In the genomic region with DNA sequence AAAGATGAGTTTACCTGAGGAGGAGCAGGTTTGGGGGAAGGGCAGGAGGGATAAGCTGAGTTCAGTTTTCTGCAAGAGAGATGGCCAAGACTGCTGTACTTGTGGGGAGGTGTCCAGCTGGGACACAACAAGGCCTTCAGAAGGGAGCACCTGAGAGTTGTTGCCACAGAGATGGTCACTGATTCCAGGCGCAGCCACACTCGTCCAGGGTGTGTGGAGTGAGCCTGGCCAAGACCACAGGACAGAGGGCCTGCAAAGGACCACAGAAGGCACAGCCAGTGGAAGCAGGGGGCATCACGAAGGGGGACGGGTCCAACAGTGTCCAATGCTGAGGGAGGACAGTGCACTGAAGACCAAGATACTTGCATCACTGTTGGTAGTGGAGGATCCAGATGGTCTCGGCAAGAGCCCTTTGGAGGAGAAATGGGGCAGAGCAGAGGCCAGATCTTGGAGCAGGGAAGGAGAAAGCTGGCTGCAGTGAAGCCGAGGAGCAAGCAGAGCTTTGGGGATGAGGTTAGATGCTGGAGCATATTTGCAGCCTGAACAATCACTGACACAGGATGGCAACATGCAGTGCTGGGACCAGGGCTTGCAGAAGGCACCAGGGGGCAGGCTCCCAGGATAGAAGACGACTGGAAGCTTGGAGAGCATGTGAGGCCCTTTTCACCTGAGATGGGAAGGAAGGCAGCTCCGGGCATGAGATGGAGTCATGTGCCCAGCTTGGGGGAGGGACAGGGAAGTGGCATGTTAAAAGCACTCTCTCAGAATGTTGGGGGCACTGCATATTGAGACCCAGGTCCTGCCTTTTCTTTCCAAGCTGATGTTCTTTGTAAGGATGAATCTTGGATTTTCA, we compare ENCODE assay signal across 11 cellular contexts.
A peak's percentile ranks its signal among the peaks of the same experiment; 100 is the strongest.
DNase-seq lines count a peak whose midpoint lies in the region; ATAC-seq and TF ChIP-seq lines count a peak whose summit lies in the region.
"Had no signal": no experiment of that assay in that cellular context is flagged by ENCODE, and none has a peak within 500 bp of the region (broad histone marks: within the 10 kb centered on the region; RNA-seq: fewer than 3 reads in every experiment).

No MANE protein-coding gene starts in this region.

- no peak overlapping the region for H4K5ac ChIP-seq in mesendoderm (ENCODE audit: low read length)

- H3K36me3 ChIP-seq in Caco-2 (ENCODE audit: control insufficient read depth, insufficient read depth, low read length) (no peaks in the 10 kb centered on the region), brain microvascular endothelial cell (replicated peaks) (no peaks in the 10 kb centered on the region), mesendoderm (ENCODE audit: control insufficient read depth, insufficient read depth, low read length) (no peaks in the 10 kb centered on the region)

- no peak overlapping the region for H3K9ac ChIP-seq in mesendoderm (ENCODE audit: low read length)

- H3K4me3 ChIP-seq in Caco-2 (ENCODE audit: low read depth, low read length) = no peak overlapping the region
- no peak overlapping the region for H3K4me3 ChIP-seq in brain microvascular endothelial cell (ENCODE audit: low read depth, low read length)
- H3K4me3 ChIP-seq in mesendoderm (ENCODE audit: low read length) = no peak overlapping the region

- in situ Hi-C loops in brain microvascular endothelial cell (cut with HindIII; ENCODE audit: low pct_ligation_motif_present, low sequenced_read_pairs) = no loop called here

- H3K4me2 ChIP-seq in mesendoderm (ENCODE audit: low read length) = no peak overlapping the region

- CTCF ChIA-PET in Caco-2 (lab: Charles Lee) = interaction anchor here (1.0 to 1.7 kb wide), 2 partner anchors 10 to 217 kb away, joined by 9 to 20 read pairs; no protein-coding TSS in a partner anchor

- H3K36me3 Mint-ChIP-seq in Caco-2 (ENCODE audit: insufficient read depth, unreplicated experiment) = no peaks in the 10 kb centered on the region
- H3K36me3 Mint-ChIP-seq: activated naive CD4-positive, alpha-beta T cell treated with anti-CD3 and anti-CD28 coated beads, Interleukin-2, amount 50 U/mL, for 72 hours had no signal

- H3K4me1 Mint-ChIP-seq in Caco-2 (ENCODE audit: low read depth, unreplicated experiment) = no peaks in the 10 kb centered on the region

- no peak overlapping the region for H3K23ac ChIP-seq in mesendoderm (ENCODE audit: low read length)

- BruUV-seq in Caco-2 (replicated peaks; lab: Mats Ljungman, UMichigan) = no TSS peak

- no peak overlapping the region for H3K4ac ChIP-seq in mesendoderm (ENCODE audit: low read depth, low read length)

- no peak overlapping the region for H3K27ac Mint-ChIP-seq in Caco-2 (ENCODE audit: unreplicated experiment)
- H3K27ac Mint-ChIP-seq: activated naive CD4-positive, alpha-beta T cell treated with anti-CD3 and anti-CD28 coated beads, Interleukin-2, amount 50 U/mL, for 72 hours had no signal

- H3K18ac ChIP-seq in mesendoderm (ENCODE audit: low read length) = no peak overlapping the region

- no peak overlapping the region for H2BK15ac ChIP-seq in mesendoderm (replicated peaks; ENCODE audit: low read depth)

- intact Hi-C loops in Caco-2 (cut with micrococcal nuclease; ENCODE audit: unreplicated experiment) = no loop called here

- POLR2A ChIA-PET in Caco-2 (lab: Charles Lee) = no interaction called here

- no peaks in the 10 kb centered on the region for H3K9me3 Mint-ChIP-seq in Caco-2 (ENCODE audit: unreplicated experiment)
- H3K9me3 Mint-ChIP-seq: activated naive CD4-positive, alpha-beta T cell treated with anti-CD3 and anti-CD28 coated beads, Interleukin-2, amount 50 U/mL, for 72 hours had no signal

- H3K9me3 ChIP-seq in Caco-2 = no peaks in the 10 kb centered on the region

- no peak overlapping the region for H3K27ac ChIP-seq in brain microvascular endothelial cell
- no peak overlapping the region for H3K27ac ChIP-seq in mesendoderm (ENCODE audit: low read depth, low read length)
- no peak overlapping the region for H3K27ac ChIP-seq in substantia nigra (ENCODE audit: low read depth, low read length, poor library complexity, severe bottlenecking)

- peak; percentile 30 to 65 for TF ChIP-seq CTCF in Caco-2 (IDR thresholded peaks at IDR 0.05; ENCODE audit: insufficient read depth in 1 of 2, low read depth in 1 of 2, low read length in 1 of 2, severe bottlenecking in 1 of 2, unreplicated experiment in 1 of 2)
- peak; percentile 58 for TF ChIP-seq CTCF in brain microvascular endothelial cell (IDR thresholded peaks at IDR 0.05; ENCODE audit: low read depth, low read length, missing control alignments)

- no peaks in the 10 kb centered on the region for H3K4me1 ChIP-seq in Caco-2
- H3K4me1 ChIP-seq in mesendoderm (ENCODE audit: control insufficient read depth, low read depth, low read length) = no peaks in the 10 kb centered on the region

- DNase-seq in Caco-2 (peak; percentile 47 to 53), HCEC 1CT (peak; percentile 17), brain microvascular endothelial cell (peak; percentile 40), mesendoderm (peak; percentile 72), substantia nigra (lab: John Stamatoyannopoulos, UW) (no peak)
- no peak for DNase-seq in stimulated activated CD4-positive, alpha-beta T cell treated with anti-CD3 and anti-CD28 coated beads, Interleukin-15, amount 100 ng/mL, for 24 hours
- DNase-seq: NCI-H1092 treated with DMSO at 0.1 percent for 48 hours; stimulated activated naive CD4-positive, alpha-beta T cell had no signal

- no CpG with 5 or more reads among the region's 8 CpGs for WGBS in mesendoderm (ENCODE audit: extremely low coverage, insufficient coverage, low lambda C conversion rate)

- no peak overlapping the region for H3K56ac ChIP-seq in mesendoderm (ENCODE audit: low read length)

- peaks cover under 1% of the 10 kb centered on the region for H3K27me3 Mint-ChIP-seq in Caco-2 (ENCODE audit: insufficient read depth, unreplicated experiment)

- H3K79me2 ChIP-seq in mesendoderm (ENCODE audit: control insufficient read depth, insufficient read depth, low read length) = no peaks in the 10 kb centered on the region

- ATAC-seq in GM18511 (IDR thresholded peaks at IDR 0.05; ENCODE audit: unreplicated experiment) (no peak), GM19324 (IDR thresholded peaks at IDR 0.05; ENCODE audit: low FRiP score, unreplicated experiment) (no peak)
- ATAC-seq: activated naive CD4-positive, alpha-beta T cell treated with anti-CD3 and anti-CD28 coated beads, Interleukin-2, amount 50 U/mL, for 72 hours had no signal

- no peak overlapping the region for H2BK5ac ChIP-seq in mesendoderm (ENCODE audit: low read length)

- no peak overlapping the region for H4K8ac ChIP-seq in mesendoderm (ENCODE audit: low read depth, low read length)

- H3K27me3 ChIP-seq in Caco-2 (replicated peaks; ENCODE audit: control insufficient read depth, insufficient read depth, low read length) (no peaks in the 10 kb centered on the region), brain microvascular endothelial cell (replicated peaks) (no peaks in the 10 kb centered on the region), mesendoderm (ENCODE audit: insufficient read depth, low read length, poor library complexity) (no peaks in the 10 kb centered on the region)

- H2BK120ac ChIP-seq in mesendoderm (ENCODE audit: low read depth, low read length) = no peak overlapping the region

- no peak overlapping the region for H3K4me3 Mint-ChIP-seq in Caco-2 (ENCODE audit: unreplicated experiment)

- no peaks in the 10 kb centered on the region for H3K79me1 ChIP-seq in mesendoderm (ENCODE audit: low read length)

- H2AK5ac ChIP-seq in mesendoderm (ENCODE audit: low read length) = no peak overlapping the region

Comparison
In these comparisons a context has a peak if more than half of its experiments do, and no peak if none do; other contexts are left out.
1. DNase-seq: peak in Caco-2 (2 of 2), HCEC 1CT (single experiment), brain microvascular endothelial cell (single experiment) and mesendoderm (single experiment); none in stimulated activated CD4-positive, alpha-beta T cell treated with anti-CD3 and anti-CD28 coated beads, Interleukin-15, amount 100 ng/mL, for 24 hours (single experiment) and substantia nigra (0 of 49).